21 cellular contexts compared by ENCODE assay signal in the genomic region with DNA sequence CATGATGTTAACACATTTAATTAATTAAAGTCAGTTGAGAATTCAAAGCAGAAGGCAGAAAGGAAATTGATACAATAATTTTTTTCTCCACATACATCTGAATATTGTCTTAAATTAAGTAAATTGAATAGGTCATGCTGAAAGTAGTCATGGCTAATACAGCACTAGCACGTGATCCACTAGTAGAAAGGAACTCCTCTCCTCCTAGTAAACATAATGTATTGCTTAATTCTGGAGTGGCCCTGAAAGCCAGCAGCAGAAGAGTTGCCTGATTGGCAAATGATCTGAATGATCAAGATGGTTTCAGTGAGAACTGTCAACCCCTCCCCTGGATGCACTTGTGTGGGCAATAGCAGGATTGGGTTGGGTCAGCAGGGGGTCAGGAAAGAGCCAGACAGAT.
"Had no signal": no experiment of that assay in that cellular context is flagged by ENCODE, and none has a peak within 500 bp of the region (broad histone marks: within the 10 kb centered on the region; RNA-seq: fewer than 3 reads in every experiment).

No MANE protein-coding gene starts in this region.

- H3K4me1 ChIP-seq: ascending aorta, esophagus squamous epithelium, gastrocnemius medialis, testis, upper lobe of left lung had no signal

- ATAC-seq: activated naive CD8-positive, alpha-beta T cell treated with anti-CD3 and anti-CD28 coated beads, Interleukin-2, amount 50 U/mL, for 24 hours; activated T-cell treated with anti-CD3 and anti-CD28 coated beads, Interleukin-2, amount 50 U/mL, for 4 hours; gastrocnemius medialis; sciatic nerve; stimulated activated effector memory CD8-positive, alpha-beta T cell treated with anti-CD3 and anti-CD28 coated beads, Interleukin-12 subunit alpha, Interleukin-12 subunit beta, amount 100 ng/mL, for 72 hours had no signal

- H3K27me3 Mint-ChIP-seq: activated CD4-positive, alpha-beta T cell treated with anti-CD3 and anti-CD28 coated beads, Interleukin-2, amount 10 ng/mL, durations not matched to agents 24 days and 14 days; activated naive CD4-positive, alpha-beta T cell treated with anti-CD3 and anti-CD28 coated beads, Interleukin-2, amount 10 ng/mL, durations not matched to agents 7 days and 5 days; activated naive CD8-positive, alpha-beta T cell treated with anti-CD3 and anti-CD28 coated beads, Interleukin-2, amount 50 U/mL, for 24 hours; dendritic cell treated with granulocyte-macrophage colony-stimulating factor and Interleukin-4, amounts not matched to agents 40 ng/mL and 50 ng/mL, for 4 days had no signal

- H3K27me3 ChIP-seq: ascending aorta, esophagus squamous epithelium, gastrocnemius medialis, testis, upper lobe of left lung had no signal

- H3K36me3 ChIP-seq: ascending aorta, esophagus squamous epithelium, gastrocnemius medialis, upper lobe of left lung had no signal

- H3K4me1 Mint-ChIP-seq: activated CD4-positive, alpha-beta T cell treated with anti-CD3 and anti-CD28 coated beads, Interleukin-2, amount 10 ng/mL, durations not matched to agents 24 days and 14 days; activated naive CD4-positive, alpha-beta T cell treated with anti-CD3 and anti-CD28 coated beads, Interleukin-2, amount 10 ng/mL, durations not matched to agents 7 days and 5 days; activated naive CD8-positive, alpha-beta T cell treated with anti-CD3 and anti-CD28 coated beads, Interleukin-2, amount 50 U/mL, for 24 hours; nephron progenitor cell; stimulated activated effector memory CD8-positive, alpha-beta T cell treated with anti-CD3 and anti-CD28 coated beads, Interleukin-12 subunit alpha, Interleukin-12 subunit beta, amount 100 ng/mL, for 72 hours had no signal

- H3K27ac Mint-ChIP-seq: activated CD4-positive, alpha-beta T cell treated with anti-CD3 and anti-CD28 coated beads, Interleukin-2, amount 10 ng/mL, durations not matched to agents 24 days and 14 days; activated naive CD4-positive, alpha-beta T cell treated with anti-CD3 and anti-CD28 coated beads, Interleukin-2, amount 10 ng/mL, durations not matched to agents 7 days and 5 days; activated naive CD8-positive, alpha-beta T cell treated with anti-CD3 and anti-CD28 coated beads, Interleukin-2, amount 50 U/mL, for 24 hours; dendritic cell treated with granulocyte-macrophage colony-stimulating factor and Interleukin-4, amounts not matched to agents 40 ng/mL and 50 ng/mL, for 4 days; nephron progenitor cell; stimulated activated effector memory CD8-positive, alpha-beta T cell treated with anti-CD3 and anti-CD28 coated beads, Interleukin-12 subunit alpha, Interleukin-12 subunit beta, amount 100 ng/mL, for 72 hours had no signal

- H3K27ac ChIP-seq: ascending aorta, testis, upper lobe of left lung had no signal

- H3K9me3 ChIP-seq: ascending aorta, esophagus squamous epithelium, gastrocnemius medialis, testis, upper lobe of left lung had no signal

- H3K4me3 ChIP-seq: ascending aorta, esophagus squamous epithelium, gastrocnemius medialis, smooth muscle cell, testis, upper lobe of left lung had no signal

- H3K36me3 Mint-ChIP-seq: activated naive CD4-positive, alpha-beta T cell treated with anti-CD3 and anti-CD28 coated beads, Interleukin-2, amount 10 ng/mL, durations not matched to agents 7 days and 5 days; stimulated activated effector memory CD8-positive, alpha-beta T cell treated with anti-CD3 and anti-CD28 coated beads, Interleukin-12 subunit alpha, Interleukin-12 subunit beta, amount 100 ng/mL, for 72 hours had no signal

- H3K9me3 Mint-ChIP-seq: activated CD4-positive, alpha-beta T cell treated with anti-CD3 and anti-CD28 coated beads, Interleukin-2, amount 10 ng/mL, durations not matched to agents 24 days and 14 days; activated naive CD4-positive, alpha-beta T cell treated with anti-CD3 and anti-CD28 coated beads, Interleukin-2, amount 10 ng/mL, durations not matched to agents 7 days and 5 days; activated naive CD8-positive, alpha-beta T cell treated with anti-CD3 and anti-CD28 coated beads, Interleukin-2, amount 50 U/mL, for 24 hours; activated T-cell treated with anti-CD3 and anti-CD28 coated beads, Interleukin-2, amount 50 U/mL, for 4 hours; dendritic cell treated with granulocyte-macrophage colony-stimulating factor and Interleukin-4, amounts not matched to agents 40 ng/mL and 50 ng/mL, for 4 days had no signal

- DNase-seq: activated CD4-positive, alpha-beta T cell treated with anti-CD3 and anti-CD28 coated beads, Interleukin-2, amount 10 ng/mL, durations not matched to agents 24 days and 14 days; activated CD4-positive, CD25-positive, alpha-beta regulatory T cell; activated CD8-positive, alpha-beta memory T cell treated with anti-CD3 and anti-CD28 coated beads, Interleukin-2, amount 50 U/mL, for 4 hours; activated naive CD4-positive, alpha-beta T cell treated with anti-CD3 and anti-CD28 coated beads, Interleukin-2, amount 10 ng/mL, durations not matched to agents 7 days and 5 days; activated naive CD8-positive, alpha-beta T cell treated with anti-CD3 and anti-CD28 coated beads, Interleukin-2, amount 50 U/mL, for 24 hours; activated T-cell treated with anti-CD3 and anti-CD28 coated beads, Interleukin-2, amount 50 U/mL, for 4 hours; effector memory CD4-positive, alpha-beta T cell; esophagus squamous epithelium; gastrocnemius medialis; nephron progenitor cell; nucleus accumbens; stimulated activated CD4-positive, alpha-beta T cell treated with anti-CD3 and anti-CD28 coated beads, Interleukin-4, amount 100 ng/mL, for 24 hours; T-helper 1 cell; T-helper 9 cell; testis; upper lobe of left lung had no signal

- H3K4me3 Mint-ChIP-seq: activated CD4-positive, alpha-beta T cell treated with anti-CD3 and anti-CD28 coated beads, Interleukin-2, amount 10 ng/mL, durations not matched to agents 24 days and 14 days; activated naive CD4-positive, alpha-beta T cell treated with anti-CD3 and anti-CD28 coated beads, Interleukin-2, amount 10 ng/mL, durations not matched to agents 7 days and 5 days; activated naive CD8-positive, alpha-beta T cell treated with anti-CD3 and anti-CD28 coated beads, Interleukin-2, amount 50 U/mL, for 24 hours; activated T-cell treated with anti-CD3 and anti-CD28 coated beads, Interleukin-2, amount 50 U/mL, for 4 hours; dendritic cell treated with granulocyte-macrophage colony-stimulating factor and Interleukin-4, amounts not matched to agents 40 ng/mL and 50 ng/mL, for 4 days; nephron progenitor cell; stimulated activated effector memory CD8-positive, alpha-beta T cell treated with anti-CD3 and anti-CD28 coated beads, Interleukin-12 subunit alpha, Interleukin-12 subunit beta, amount 100 ng/mL, for 72 hours had no signal
